In the genomic region with DNA sequence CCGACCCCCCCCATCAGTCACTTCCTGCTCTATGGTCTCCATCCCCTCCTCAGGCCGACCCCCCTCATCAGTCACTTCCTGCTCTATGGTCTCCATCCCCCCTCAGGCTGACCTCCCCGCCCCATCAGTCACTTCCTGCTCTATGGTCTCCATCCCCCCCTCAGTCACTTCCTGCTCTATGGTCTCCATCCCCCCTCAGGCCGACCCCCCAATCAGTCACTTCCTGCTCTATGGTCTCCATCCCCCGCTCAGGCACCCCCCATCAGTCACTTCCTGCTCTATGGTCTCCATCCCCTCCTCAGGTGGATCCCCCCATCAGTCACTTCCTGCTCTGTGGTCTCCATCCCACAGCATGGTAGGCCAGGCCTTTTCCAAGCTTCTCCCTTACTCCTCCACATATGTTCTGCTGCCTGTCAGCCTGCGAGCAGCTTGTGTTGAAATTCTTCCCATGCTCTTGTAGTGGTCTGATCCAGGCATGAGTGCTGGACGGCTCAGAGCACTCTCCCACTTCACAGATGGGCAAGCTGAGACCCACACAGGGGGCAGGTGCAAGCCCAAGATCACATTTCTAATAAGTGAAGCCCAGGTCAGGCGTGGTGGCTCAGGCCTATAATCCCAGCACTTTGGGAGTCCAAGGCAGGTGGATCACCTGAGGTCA, we compare ENCODE assay signal across 14 cellular contexts. TPM values are rescaled to one million over a fixed set of nuclear protein-coding genes. Genes with fewer than 3 reads are reported as not detected.
DNase-seq lines count a peak whose midpoint lies in the region; ATAC-seq and TF ChIP-seq lines count a peak whose summit lies in the region.
"Had no signal": no experiment of that assay in that cellular context is flagged by ENCODE, and none has a peak within 500 bp of the region (broad histone marks: within the 10 kb centered on the region; RNA-seq: fewer than 3 reads in every experiment).

No MANE protein-coding gene starts in this region.

- H3K4me3 ChIP-seq in SU-DHL-6 (ENCODE audit: insufficient read depth, low read length, poor library complexity, severe bottlenecking): no peak overlapping the region
- no peak overlapping the region for H3K4me3 ChIP-seq in colonic mucosa
- H3K4me3 ChIP-seq: heart left ventricle, suprapubic skin had no signal

- no peak for ATAC-seq in activated T-cell treated with anti-CD3 and anti-CD28 coated beads, Interleukin-2, amount 50 U/mL, for 72 hours (replicated peaks in 1 of 2)
- no peak for ATAC-seq in activated T-cell treated with anti-CD3 and anti-CD28 coated beads, Interleukin-2, amount 50 U/mL, for 4 hours
- ATAC-seq in stimulated activated naive CD8-positive, alpha-beta T cell treated with anti-CD3 and anti-CD28 coated beads, Interleukin-15, amount 100 ng/mL, for 72 hours: peak; percentile 14
- ATAC-seq: heart left ventricle had no signal

- no peak overlapping the region for H3K9ac ChIP-seq in SU-DHL-6 (ENCODE audit: low read length)
- peak overlapping the region in 1 of 2 donors; percentile 35 for H3K9ac ChIP-seq in colonic mucosa (ENCODE audit: low read depth in 2 of 2, low read length in 2 of 2)

- intact Hi-C loops in colonic mucosa (cut with DNase I): loop anchor here (10.0 kb wide), 2 partner anchors 294 to 514 kb away; no protein-coding TSS in a partner anchor

- H3K27ac Mint-ChIP-seq in activated T-cell treated with anti-CD3 and anti-CD28 coated beads, Interleukin-2, amount 50 U/mL, for 72 hours: peak overlapping the region; percentile 29
- peak overlapping the region; percentile 73 for H3K27ac Mint-ChIP-seq in chondrocyte (ENCODE audit: unreplicated experiment)
- H3K27ac Mint-ChIP-seq in stimulated activated naive CD8-positive, alpha-beta T cell treated with anti-CD3 and anti-CD28 coated beads, Interleukin-15, amount 100 ng/mL, for 72 hours: peak overlapping the region; percentile 83 to 91

- peaks cover 0 to 3% of the 10 kb centered on the region in 2 donors for H3K9me3 Mint-ChIP-seq in activated T-cell treated with anti-CD3 and anti-CD28 coated beads, Interleukin-2, amount 50 U/mL, for 72 hours
- no peaks in the 10 kb centered on the region for H3K9me3 Mint-ChIP-seq in activated T-cell treated with anti-CD3 and anti-CD28 coated beads, Interleukin-2, amount 50 U/mL, for 4 hours
- H3K9me3 Mint-ChIP-seq in chondrocyte (ENCODE audit: low read depth): no peaks in the 10 kb centered on the region
- H3K9me3 Mint-ChIP-seq in stimulated activated naive CD8-positive, alpha-beta T cell treated with anti-CD3 and anti-CD28 coated beads, Interleukin-15, amount 100 ng/mL, for 72 hours: peaks cover 6 to 7% of the 10 kb centered on the region in 2 donors

- H3K9me3 ChIP-seq in SU-DHL-6 (ENCODE audit: insufficient read depth, low read length) (no peaks in the 10 kb centered on the region), colonic mucosa (no peaks in the 10 kb centered on the region)
- H3K9me3 ChIP-seq: heart left ventricle, suprapubic skin had no signal

- no peak overlapping the region for H3K4me2 ChIP-seq in SU-DHL-6 (ENCODE audit: low read depth, low read length, poor library complexity, severe bottlenecking)

- H3K4me3 Mint-ChIP-seq in activated T-cell treated with anti-CD3 and anti-CD28 coated beads, Interleukin-2, amount 50 U/mL, for 72 hours: no peak overlapping the region
- no peak overlapping the region for H3K4me3 Mint-ChIP-seq in activated T-cell treated with anti-CD3 and anti-CD28 coated beads, Interleukin-2, amount 50 U/mL, for 4 hours
- no peak overlapping the region for H3K4me3 Mint-ChIP-seq in chondrocyte (ENCODE audit: unreplicated experiment)
- peak overlapping the region in 1 of 2 donors; percentile 48 for H3K4me3 Mint-ChIP-seq in stimulated activated naive CD8-positive, alpha-beta T cell treated with anti-CD3 and anti-CD28 coated beads, Interleukin-15, amount 100 ng/mL, for 72 hours

- TF ChIP-seq CTCF in SU-DHL-6 (IDR thresholded peaks at IDR 0.05; ENCODE audit: insufficient read depth, low read length, poor library complexity, severe bottlenecking) (no peak), chondrocyte (IDR thresholded peaks at IDR 0.05) (no peak), colonic mucosa (IDR thresholded peaks at IDR 0.05) (no peak)

- no peaks in the 10 kb centered on the region for H3K27me3 ChIP-seq in SU-DHL-6 (ENCODE audit: low read length)
- H3K27me3 ChIP-seq in colonic mucosa: no peaks in the 10 kb centered on the region
- H3K27me3 ChIP-seq: heart left ventricle, suprapubic skin had no signal

- H3K9me2 ChIP-seq in SU-DHL-6 (replicated peaks; ENCODE audit: insufficient read depth, low read length): no peaks in the 10 kb centered on the region

- H3K4me1 ChIP-seq in colonic mucosa: peaks cover 16% of the 10 kb centered on the region

- H3K27me3 Mint-ChIP-seq in activated T-cell treated with anti-CD3 and anti-CD28 coated beads, Interleukin-2, amount 50 U/mL, for 72 hours (ENCODE audit: low read depth): no peaks in the 10 kb centered on the region
- no peaks in the 10 kb centered on the region for H3K27me3 Mint-ChIP-seq in activated T-cell treated with anti-CD3 and anti-CD28 coated beads, Interleukin-2, amount 50 U/mL, for 4 hours (ENCODE audit: low read depth)
- no peaks in the 10 kb centered on the region for H3K27me3 Mint-ChIP-seq in chondrocyte (ENCODE audit: low read depth)
- H3K27me3 Mint-ChIP-seq in stimulated activated naive CD8-positive, alpha-beta T cell treated with anti-CD3 and anti-CD28 coated beads, Interleukin-15, amount 100 ng/mL, for 72 hours: no peaks in the 10 kb centered on the region

- H3F3A ChIP-seq in SU-DHL-6 (ENCODE audit: insufficient read depth): peaks cover 5% of the 10 kb centered on the region; the same call in 1 of the 2 replicates

- DNase-seq in activated T-cell treated with anti-CD3 and anti-CD28 coated beads, Interleukin-2, amount 50 U/mL, for 72 hours: no peak
- DNase-seq in activated T-cell treated with anti-CD3 and anti-CD28 coated beads, Interleukin-2, amount 50 U/mL, for 4 hours: no peak
- DNase-seq in chondrocyte (ENCODE audit: low spot score) (peak; percentile 35), T-helper 9 cell (no peak), colonic mucosa (no peak), SHP77 (lab: John Stamatoyannopoulos, UW) (no peak)
- no peak for DNase-seq in stimulated activated naive CD8-positive, alpha-beta T cell treated with anti-CD3 and anti-CD28 coated beads, Interleukin-15, amount 100 ng/mL, for 72 hours
- DNase-seq: effector CD4-positive, alpha-beta T cell; heart left ventricle; NCI-H187 treated with DMSO at 0.1 percent for 48 hours; OCI-M1; stimulated activated CD4-positive, alpha-beta T cell treated with anti-CD3 and anti-CD28 coated beads, Interleukin-2, amount 100 ng/mL, for 48 hours had no signal

- H2AFZ ChIP-seq in SU-DHL-6 (ENCODE audit: low read depth, low read length, severe bottlenecking): peak overlapping the region; percentile 64

- peaks cover 9 to 24% of the 10 kb centered on the region in 2 donors for H3K36me3 Mint-ChIP-seq in activated T-cell treated with anti-CD3 and anti-CD28 coated beads, Interleukin-2, amount 50 U/mL, for 72 hours (ENCODE audit: insufficient read depth in 2 of 2)
- H3K36me3 Mint-ChIP-seq in activated T-cell treated with anti-CD3 and anti-CD28 coated beads, Interleukin-2, amount 50 U/mL, for 4 hours (ENCODE audit: insufficient read depth): peaks cover 25% of the 10 kb centered on the region
- H3K36me3 Mint-ChIP-seq in chondrocyte (ENCODE audit: low read depth): no peaks in the 10 kb centered on the region

- H3K27ac ChIP-seq in SU-DHL-6 (ENCODE audit: low read depth, low read length) (peak overlapping the region; percentile 60), colonic mucosa (no peak overlapping the region)
- H3K27ac ChIP-seq: heart left ventricle, suprapubic skin had no signal

- no peaks in the 10 kb centered on the region for H4K20me1 ChIP-seq in SU-DHL-6 (ENCODE audit: low read depth, low read length)

- no peaks in the 10 kb centered on the region for H3K79me2 ChIP-seq in SU-DHL-6 (ENCODE audit: insufficient read depth, low read length)

- H3K36me3 ChIP-seq in SU-DHL-6 (ENCODE audit: low read length): no peaks in the 10 kb centered on the region
- H3K36me3 ChIP-seq in colonic mucosa: no peaks in the 10 kb centered on the region
- H3K36me3 ChIP-seq: suprapubic skin had no signal

- H3K4me1 Mint-ChIP-seq in activated T-cell treated with anti-CD3 and anti-CD28 coated beads, Interleukin-2, amount 50 U/mL, for 72 hours (ENCODE audit: low read depth): peaks cover 16% of the 10 kb centered on the region
- H3K4me1 Mint-ChIP-seq in activated T-cell treated with anti-CD3 and anti-CD28 coated beads, Interleukin-2, amount 50 U/mL, for 4 hours (ENCODE audit: low read depth): peaks cover 14% of the 10 kb centered on the region
- peaks cover 44% of the 10 kb centered on the region for H3K4me1 Mint-ChIP-seq in chondrocyte (ENCODE audit: low read depth)
- peaks cover 33% of the 10 kb centered on the region for H3K4me1 Mint-ChIP-seq in stimulated activated naive CD8-positive, alpha-beta T cell treated with anti-CD3 and anti-CD28 coated beads, Interleukin-15, amount 100 ng/mL, for 72 hours

RNA-seq across cellular contexts. Expression of gene BDH1, which starts 36.8 kb away (rescaled TPM):
- 10 to 100 TPM; 76.9 to 92.5 TPM for total RNA-seq in activated T-cell treated with anti-CD3 and anti-CD28 coated beads, Interleukin-2, amount 50 U/mL, for 72 hours
- total RNA-seq in activated T-cell treated with anti-CD3 and anti-CD28 coated beads, Interleukin-2, amount 50 U/mL, for 4 hours: 10 to 100 TPM; 70.7 to 83.8 (median 79.9) TPM
- total RNA-seq in chondrocyte (5.0 to 8.4 TPM (median 6.5 TPM) in 3 replicates), colonic mucosa (100 to 1,000 TPM; 154 to 180 TPM)

Comparison
In these comparisons a context has a peak if more than half of its experiments do, and no peak if none do; other contexts are left out.
1. H3K27ac Mint-ChIP-seq: peak in every context shown above with its lines; median percentile 87 in stimulated activated naive CD8-positive, alpha-beta T cell treated with anti-CD3 and anti-CD28 coated beads, Interleukin-15, amount 100 ng/mL, for 72 hours; 73 in chondrocyte; 29 in activated T-cell treated with anti-CD3 and anti-CD28 coated beads, Interleukin-2, amount 50 U/mL, for 72 hours.